In genomic region chr22:21438013-21438412, GRCh38 we compare ENCODE assay signal across 3 cellular contexts. TPM values are rescaled to one million over a fixed set of nuclear protein-coding genes. Genes with fewer than 3 reads are reported as not detected.
"Had no signal": no experiment of that assay in that cellular context is flagged by ENCODE, and none has a peak within 500 bp of the region (broad histone marks: within the 10 kb centered on the region; RNA-seq: fewer than 3 reads in every experiment).

No MANE protein-coding gene starts in this region.

RNA-seq across cellular contexts. Expression of gene TMEM191C, which starts 29.2 kb away (rescaled TPM):
- total RNA-seq: M059J had no signal

RNA-seq across cellular contexts. Expression of gene RIMBP3B, which starts 54.5 kb away (rescaled TPM):
- total RNA-seq: activated T-helper 2 cell treated with anti-CD3 and anti-CD28 coated beads, Interferon-gamma antibody, Interleukin-2, Interleukin-4, amounts not matched to agents 10 μg/mL and 5 μg/mL and 100 μg/mL, durations not matched to agents 14 hours and 24 hours and 36 hours; Peyer's patch had no signal
